ENCODE assay signal across 8 cellular contexts in genomic region chr2:113602040-113602769, GRCh38. TPM values are rescaled to one million over a fixed set of nuclear protein-coding genes. Genes with fewer than 3 reads are reported as not detected.
DNase-seq lines count a peak whose midpoint lies in the region; ATAC-seq and TF ChIP-seq lines count a peak whose summit lies in the region.
"Not testable (repeated sequence)": the region's sequence is repeated elsewhere in the genome, so short reads cannot be mapped to it uniquely, and the experiment has no call there.

No MANE protein-coding gene starts in this region.

- POLR2A ChIA-PET in A673 (lab: Charles Lee; ENCODE audit: low non-redundant PET); activated CD4-positive, alpha-beta T cell treated with anti-CD3 and anti-CD28 coated beads for 36 hours (lab: Charles Lee): not testable (repeated sequence)

- in situ Hi-C loops in GM13976 (cut with MboI; ENCODE audit: low sequenced_read_pairs, unreplicated experiment): not testable (repeated sequence)

- not testable (repeated sequence) for H3K27ac Mint-ChIP-seq in activated CD4-positive, alpha-beta T cell treated with anti-CD3 and anti-CD28 coated beads for 36 hours

- not testable (repeated sequence) for H3K9me3 Mint-ChIP-seq in activated CD4-positive, alpha-beta T cell treated with anti-CD3 and anti-CD28 coated beads for 36 hours (ENCODE audit: low read depth)

- H3K4me3 Mint-ChIP-seq in activated CD4-positive, alpha-beta T cell treated with anti-CD3 and anti-CD28 coated beads for 36 hours: not testable (repeated sequence)

- not testable (repeated sequence) for H3K18ac ChIP-seq in mesenchymal stem cell (ENCODE audit: low read depth in 1 of 2, low read length in 2 of 2)

- not testable (repeated sequence) for H4K8ac ChIP-seq in mesenchymal stem cell (ENCODE audit: low read length)

- BruUV-seq in A673 (replicated peaks; lab: Mats Ljungman, UMichigan): not testable (repeated sequence)

- not testable (repeated sequence) for H2AFZ ChIP-seq in mesenchymal stem cell (ENCODE audit: low read depth, low read length)

- not testable (repeated sequence) for H3K27ac ChIP-seq in A673 (ENCODE audit: low read depth, low read length, poor library complexity, severe bottlenecking); ascending aorta; mesenchymal stem cell (ENCODE audit: low read length, poor library complexity, severe bottlenecking)

- not testable (repeated sequence) for H3K4me2 ChIP-seq in mesenchymal stem cell (ENCODE audit: low read length, poor library complexity, severe bottlenecking)

- not testable (repeated sequence) for H3K4me1 Mint-ChIP-seq in activated CD4-positive, alpha-beta T cell treated with anti-CD3 and anti-CD28 coated beads for 36 hours

- DNase-seq in A673 (ENCODE audit: low spot score) (peak; percentile 39), GM13976 (ENCODE audit: low spot score) (peak; percentile 30), M059J (ENCODE audit: low read depth) (peak; percentile 39), ascending aorta (ENCODE audit: low spot score in 2 of 2) (peak in 1 of 2 donors; percentile 81), fibroblast of the aortic adventitia (ENCODE audit: low read depth) (peak; percentile 37), mesenchymal stem cell (peak; percentile 64)
- DNase-seq in activated CD4-positive, alpha-beta T cell treated with anti-CD3 and anti-CD28 coated beads for 36 hours: peak; percentile 86
- DNase-seq in stimulated activated CD4-positive, alpha-beta T cell treated with anti-CD3 and anti-CD28 coated beads, Interleukin-15, amount 100 ng/mL, for 24 hours: peak; percentile 78

- H4K91ac ChIP-seq in mesenchymal stem cell (ENCODE audit: low read length): not testable (repeated sequence)

- H3K79me1 ChIP-seq in mesenchymal stem cell (replicated peaks; ENCODE audit: low read length, poor library complexity, severe bottlenecking): not testable (repeated sequence)

- not testable (repeated sequence) for H3K4me3 ChIP-seq in A673 (ENCODE audit: low read depth, low read length, poor library complexity, severe bottlenecking); ascending aorta; fibroblast of the aortic adventitia (ENCODE audit: low read depth, low read length); mesenchymal stem cell (ENCODE audit: insufficient read depth in 1 of 2, low read depth in 1 of 2, low read length in 2 of 2)

- not testable (repeated sequence) for TF ChIP-seq CTCF in A673 (conservative IDR thresholded peaks at IDR 0.05; ENCODE audit: low read depth, low read length); GM13976 (IDR thresholded peaks at IDR 0.05; ENCODE audit: borderline replicate concordance, control extremely low read depth, extremely low read depth, insufficient read depth, missing control alignments)
- TF ChIP-seq CTCF in ascending aorta (IDR thresholded peaks at IDR 0.05) (peak in 2 of 3 experiments; percentile 32 to 64), fibroblast of the aortic adventitia (IDR thresholded peaks at IDR 0.05; ENCODE audit: insufficient read depth, low read length) (peak; percentile 10)

- H2BK5ac ChIP-seq in mesenchymal stem cell (ENCODE audit: low read depth, low read length, poor library complexity, severe bottlenecking): not testable (repeated sequence)

- H2BK12ac ChIP-seq in mesenchymal stem cell (ENCODE audit: low read length in 2 of 2): not testable (repeated sequence)

- intact Hi-C loops in A673 (cut with micrococcal nuclease; ENCODE audit: unreplicated experiment): loop anchor here (5.0 kb wide), 1 partner anchor 100 kb away; no protein-coding TSS in a partner anchor
- intact Hi-C loops in activated CD4-positive, alpha-beta T cell treated with anti-CD3 and anti-CD28 coated beads for 36 hours (cut with DNase I, micrococcal nuclease): loop anchor here (2.0 to 10.0 kb wide), 4 partner anchors 91 to 377 kb away; partner anchors contain the start of gene ACTR3 (in 1 of the 2)
- intact Hi-C loops in ascending aorta (cut with DNase I): not testable (repeated sequence)

- CTCF ChIA-PET in A673 (lab: Charles Lee): interaction anchor here (0.7 kb wide), 1 partner anchor 367 kb away, joined by 4 read pairs; no protein-coding TSS in a partner anchor
- CTCF ChIA-PET in activated CD4-positive, alpha-beta T cell treated with anti-CD3 and anti-CD28 coated beads for 36 hours (lab: Charles Lee): interaction anchor here (0.6 kb wide), 1 partner anchor 286 kb away, joined by 3 read pairs; no protein-coding TSS in a partner anchor

- H3K9ac ChIP-seq in mesenchymal stem cell (ENCODE audit: low read length): not testable (repeated sequence)

- not testable (repeated sequence) for H3K4ac ChIP-seq in mesenchymal stem cell (ENCODE audit: low read depth in 1 of 2, low read length in 2 of 2)

- H3K9me3 ChIP-seq in A673 (ENCODE audit: low read depth, low read length, poor library complexity, severe bottlenecking); ascending aorta; mesenchymal stem cell (ENCODE audit: control insufficient read depth, low read length): not testable (repeated sequence)

- not testable (repeated sequence) for H3K4me1 ChIP-seq in A673 (ENCODE audit: insufficient read depth, low read length, poor library complexity, severe bottlenecking); ascending aorta; mesenchymal stem cell (ENCODE audit: control insufficient read depth, insufficient read depth, low read depth, low read length)

- not testable (repeated sequence) for H2BK15ac ChIP-seq in mesenchymal stem cell (ENCODE audit: low read depth, poor library complexity, severe bottlenecking)

- WGBS in mesenchymal stem cell: 77% methylated on average over 51 of the region's 51 CpGs

- not testable (repeated sequence) for ATAC-seq in activated CD4-positive, alpha-beta T cell treated with anti-CD3 and anti-CD28 coated beads for 36 hours

- H3K14ac ChIP-seq in mesenchymal stem cell (ENCODE audit: low read length in 2 of 2): not testable (repeated sequence)

- not testable (repeated sequence) for H2BK120ac ChIP-seq in mesenchymal stem cell (ENCODE audit: low read depth, low read length)

- H2AK5ac ChIP-seq in mesenchymal stem cell (ENCODE audit: low read length, severe bottlenecking): not testable (repeated sequence)

- not testable (repeated sequence) for H3K36me3 Mint-ChIP-seq in activated CD4-positive, alpha-beta T cell treated with anti-CD3 and anti-CD28 coated beads for 36 hours (ENCODE audit: low read depth)

- H3K27me3 Mint-ChIP-seq in activated CD4-positive, alpha-beta T cell treated with anti-CD3 and anti-CD28 coated beads for 36 hours: not testable (repeated sequence)

- not testable (repeated sequence) for H3K27me3 ChIP-seq in A673 (replicated peaks; ENCODE audit: insufficient read depth, low read depth, low read length, poor library complexity); ascending aorta; mesenchymal stem cell (ENCODE audit: control insufficient read depth in 1 of 2, insufficient read depth in 1 of 2, low read length in 2 of 2)

- not testable (repeated sequence) for H3K23ac ChIP-seq in mesenchymal stem cell (ENCODE audit: low read length in 2 of 2)

- not testable (repeated sequence) for H3K36me3 ChIP-seq in A673 (ENCODE audit: insufficient read depth, low read length, poor library complexity, severe bottlenecking); ascending aorta; mesenchymal stem cell (ENCODE audit: control insufficient read depth in 1 of 2, insufficient read depth in 2 of 2, low read depth in 1 of 2, low read length in 2 of 2)

RNA-seq across cellular contexts. Expression of gene RABL2A, which starts 24.9 kb away (rescaled TPM):
- 17.8 and 21.2 TPM in 2 replicates for total RNA-seq in A673 (2021)
- 6.5 and 9.0 TPM in 2 replicates for total RNA-seq in M059J (2014; rRNA removed; shearing (Covaris generic))
- 10 to 100 TPM; 12.3 to 16.0 TPM for total RNA-seq in activated CD4-positive, alpha-beta T cell treated with anti-CD3 and anti-CD28 coated beads for 36 hours
- total RNA-seq in ascending aorta: 5.5 TPM
- total RNA-seq in fibroblast of the aortic adventitia (ENCODE audit: low replicate concordance): 7.6 and 12.0 TPM in 2 replicates
- polyA plus RNA-seq in mesenchymal stem cell (2013, experiment 1 of 2): 8.4 TPM
- 7.7 TPM for polyA plus RNA-seq in mesenchymal stem cell (2013, experiment 2 of 2)
